ENCODE assay signal across 8 cellular contexts in genomic region chr22:38570841-38571364, GRCh38. TPM values are rescaled to one million over a fixed set of nuclear protein-coding genes. Genes with fewer than 3 reads are reported as not detected.
DNase-seq lines count a peak whose midpoint lies in the region; ATAC-seq and TF ChIP-seq lines count a peak whose summit lies in the region.

No MANE protein-coding gene starts in this region.

- no peak overlapping the region for H3K23ac ChIP-seq in trophoblast cell (ENCODE audit: low read length)

- H4K91ac ChIP-seq in trophoblast cell (ENCODE audit: low read depth, low read length), result no peak overlapping the region

- WGBS in trophoblast cell (ENCODE audit: extremely low coverage, insufficient coverage, insufficient read length), result no CpG with 5 or more reads among the region's 12 CpGs

- peak; percentile 8; the same call in 1 of the 2 replicates for TF ChIP-seq CTCF in BE2C (IDR thresholded peaks at IDR 0.05; ENCODE audit: low read depth, low read length)

- H2AK5ac ChIP-seq in trophoblast cell (ENCODE audit: low read length), result no peak overlapping the region

- H3K9me3 ChIP-seq in BE2C, result no peaks in the 10 kb centered on the region
- no peaks in the 10 kb centered on the region for H3K9me3 ChIP-seq in adipocyte (ENCODE audit: control insufficient read depth, low read length)
- no peaks in the 10 kb centered on the region for H3K9me3 ChIP-seq in trophoblast cell (ENCODE audit: insufficient read depth, low read depth, low read length)

- peak overlapping the region; percentile 89 for H3K4me2 ChIP-seq in trophoblast cell (ENCODE audit: low read length)

- ATAC-seq in left ventricle myocardium superior (peak; percentile 66), HG02938 (IDR thresholded peaks at IDR 0.05; ENCODE audit: unreplicated experiment) (no peak), HG02763 (IDR thresholded peaks at IDR 0.05; ENCODE audit: unreplicated experiment) (no peak)

- peaks cover 3% of the 10 kb centered on the region for H3K79me2 ChIP-seq in trophoblast cell (ENCODE audit: control insufficient read depth, insufficient read depth, low read length, poor library complexity)

- peak; percentile 37 for DNase-seq in BE2C
- peak; percentile 62 for DNase-seq in H7
- peak; percentile 8 to 13 for DNase-seq in SHP77 (lab: John Stamatoyannopoulos, UW)
- no peak for DNase-seq in adipocyte (ENCODE audit: low read depth)
- peak; percentile 62 for DNase-seq in left ventricle myocardium superior
- no peak for DNase-seq in trophoblast cell

- peaks cover 9% of the 10 kb centered on the region for H3K79me1 ChIP-seq in trophoblast cell (ENCODE audit: low read length)

- no peak overlapping the region for H4K12ac ChIP-seq in trophoblast cell (ENCODE audit: low read depth, low read length)

- H2AFZ ChIP-seq in trophoblast cell (ENCODE audit: insufficient read depth, low read length, poor library complexity), result peak overlapping the region; percentile 61

- H3K18ac ChIP-seq in trophoblast cell (ENCODE audit: low read length), result no peak overlapping the region

- intact Hi-C loops in left ventricle myocardium superior (cut with micrococcal nuclease), result loop anchor here (5.0 kb wide), 1 partner anchor 64 kb away; the partner anchor contains the start of gene DDX17

- H3K4ac ChIP-seq in trophoblast cell (ENCODE audit: low read depth, low read length), result no peak overlapping the region

- H3K9ac ChIP-seq in adipocyte (ENCODE audit: low read length) (peak overlapping the region; percentile 81), trophoblast cell (ENCODE audit: low read length) (no peak overlapping the region)

- H2BK12ac ChIP-seq in trophoblast cell (ENCODE audit: low read length), result no peak overlapping the region

- H2BK120ac ChIP-seq in trophoblast cell (ENCODE audit: insufficient read depth, low read length, poor library complexity), result no peak overlapping the region

- H3K4me3 ChIP-seq in BE2C (ENCODE audit: low read depth, low read length) (peak overlapping the region; percentile 71), H7 (ENCODE audit: insufficient read depth, low read depth, low read length) (peak overlapping the region; percentile 79), adipocyte (ENCODE audit: low read length) (peak overlapping the region; percentile 83), trophoblast cell (ENCODE audit: low read depth, low read length) (peak overlapping the region; percentile 72)

- peaks cover 4% of the 10 kb centered on the region for H3K4me1 ChIP-seq in BE2C
- peaks cover 36% of the 10 kb centered on the region for H3K4me1 ChIP-seq in adipocyte (ENCODE audit: control insufficient read depth, insufficient read depth, low read length)
- H3K4me1 ChIP-seq in trophoblast cell (ENCODE audit: control insufficient read depth in 1 of 2, insufficient read depth in 2 of 2, low read length in 2 of 2), result peaks cover 2 to 4% of the 10 kb centered on the region in 2 experiments

- H3K27me3 ChIP-seq in BE2C (no peaks in the 10 kb centered on the region; the same call in 1 of the 2 replicates), H7 (ENCODE audit: control insufficient read depth, insufficient read depth, low read length) (no peaks in the 10 kb centered on the region), adipocyte (replicated peaks; ENCODE audit: control insufficient read depth, insufficient read depth, low read length) (no peaks in the 10 kb centered on the region), trophoblast cell (ENCODE audit: insufficient read depth, low read length) (no peaks in the 10 kb centered on the region)

- H3K27ac ChIP-seq in trophoblast cell (ENCODE audit: low read depth, low read length), result no peak overlapping the region

- no peaks in the 10 kb centered on the region for H3K36me3 ChIP-seq in BE2C
- H3K36me3 ChIP-seq in H7 (replicated peaks; ENCODE audit: control insufficient read depth, insufficient read depth, low read length), result no peaks in the 10 kb centered on the region; the same call in 1 of the 2 replicates
- H3K36me3 ChIP-seq in adipocyte (ENCODE audit: control insufficient read depth, insufficient read depth, low read length, severe bottlenecking), result no peaks in the 10 kb centered on the region
- H3K36me3 ChIP-seq in trophoblast cell (ENCODE audit: control insufficient read depth in 1 of 2, insufficient read depth in 2 of 2, low read length in 2 of 2), result no peaks in the 10 kb centered on the region

- peak overlapping the region; percentile 79 for H4K8ac ChIP-seq in trophoblast cell (ENCODE audit: low read depth, low read length)

- no peak overlapping the region for H2BK5ac ChIP-seq in trophoblast cell (ENCODE audit: low read depth, low read length, poor library complexity)

- H3K14ac ChIP-seq in trophoblast cell (ENCODE audit: low read length), result no peak overlapping the region

RNA-seq across cellular contexts. Expression of gene DMC1, which starts 0.9 kb away (rescaled TPM):
- 0.82 TPM for polyA plus RNA-seq in BE2C (2012; ENCODE audit: insufficient read depth, insufficient read length, low read depth)
- 9.8 and 20.4 TPM in 2 replicates for total RNA-seq in H7 (2014; rRNA removed; shearing (Covaris generic))
- 0.20 TPM for total RNA-seq in left ventricle myocardium superior
- polyA plus RNA-seq in trophoblast cell (2013), result 3.2 and 3.9 TPM in 2 replicates

Comparison
In these comparisons a context has a peak if more than half of its experiments do, and no peak if none do; other contexts are left out.
1. DNase-seq: peak in BE2C (single experiment), H7 (single experiment), SHP77 (2 of 2) and left ventricle myocardium superior (single experiment); none in adipocyte (single experiment) and trophoblast cell (0 of 2).
2. Peak in every context shown above with its lines, with median percentiles within 50 percentile points of each other: H3K4me3 ChIP-seq.